Comparison of ENCODE assay signal across 20 cellular contexts in the genomic region with DNA sequence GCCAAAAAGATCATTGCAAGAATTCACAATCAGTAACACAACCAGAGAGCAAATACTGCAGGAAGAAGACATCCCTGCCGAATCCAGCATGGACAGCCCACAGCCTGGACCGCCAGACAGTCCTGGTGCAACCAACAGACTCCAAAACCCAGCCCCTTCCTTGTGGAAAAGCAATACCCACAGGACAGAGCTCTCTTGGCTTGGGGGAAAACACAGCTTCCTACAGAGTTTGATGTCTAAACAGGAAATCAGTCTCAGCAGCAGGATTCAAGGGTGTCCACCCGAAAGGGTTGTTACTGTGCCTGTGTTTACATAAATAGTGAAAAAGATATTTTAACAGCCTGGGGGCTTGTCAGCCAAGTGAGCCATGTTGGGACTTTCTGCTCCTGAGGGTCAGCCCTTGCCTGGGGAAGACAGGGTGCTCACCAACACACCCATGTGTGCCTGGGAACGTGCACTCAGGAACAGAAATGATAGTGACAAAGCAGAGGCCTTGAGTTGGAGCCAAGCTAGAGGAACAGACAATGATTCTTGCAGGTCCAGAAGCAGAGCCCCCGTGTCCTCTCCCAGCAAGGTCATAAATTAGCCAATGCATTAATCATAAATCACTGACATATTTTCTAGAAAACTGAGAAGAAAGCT.
DNase-seq lines count a peak whose midpoint lies in the region; ATAC-seq and TF ChIP-seq lines count a peak whose summit lies in the region.
"Had no signal": no experiment of that assay in that cellular context is flagged by ENCODE, and none has a peak within 500 bp of the region (broad histone marks: within the 10 kb centered on the region; RNA-seq: fewer than 3 reads in every experiment).

No MANE protein-coding gene starts in this region.

- no peak overlapping the region for H3K4me2 ChIP-seq in hepatocyte
- H3K4me2 ChIP-seq: GM23338 had no signal

- H3K27ac ChIP-seq in heart right ventricle (peak overlapping the region in 3 of 10 donors; percentile 35 to 45 (median 44)), right atrium auricular region (no peak overlapping the region), brain microvascular endothelial cell (peak overlapping the region; percentile 18), hepatocyte (peak overlapping the region; percentile 7), vagina (peak overlapping the region; percentile 24)
- H3K27ac ChIP-seq: body of pancreas, dorsolateral prefrontal cortex, spleen, thyroid gland had no signal

- peaks cover 0 to 35% (median 14%) of the 10 kb centered on the region in 9 donors for H3K4me1 ChIP-seq in heart right ventricle
- peaks cover 0 to 6% of the 10 kb centered on the region in 2 donors for H3K4me1 ChIP-seq in right atrium auricular region
- peaks cover 7% of the 10 kb centered on the region for H3K4me1 ChIP-seq in hepatocyte (ENCODE audit: insufficient read depth)
- H3K4me1 ChIP-seq in vagina: peaks cover 16% of the 10 kb centered on the region
- H3K4me1 ChIP-seq: body of pancreas, spleen, thyroid gland had no signal

- H3K9me3 ChIP-seq in heart right ventricle: peaks cover 0 to 13% (median 0%) of the 10 kb centered on the region in 11 donors
- H3K9me3 ChIP-seq in right atrium auricular region: no peaks in the 10 kb centered on the region
- no peaks in the 10 kb centered on the region for H3K9me3 ChIP-seq in hepatocyte (ENCODE audit: low read depth)
- no peaks in the 10 kb centered on the region for H3K9me3 ChIP-seq in vagina
- H3K9me3 ChIP-seq: body of pancreas, thyroid gland had no signal

- H3K36me3 ChIP-seq in heart right ventricle (peaks cover 0 to 17% (median 0%) of the 10 kb centered on the region in 9 donors), right atrium auricular region (no peaks in the 10 kb centered on the region), brain microvascular endothelial cell (replicated peaks) (no peaks in the 10 kb centered on the region), hepatocyte (replicated peaks; ENCODE audit: insufficient read depth, low read depth) (no peaks in the 10 kb centered on the region), vagina (no peaks in the 10 kb centered on the region)
- H3K36me3 ChIP-seq: BLaER1 treated with 17β-estradiol and CSF1 and Interleukin-3, amounts not matched to agents 10 nM and 100 nM; spleen; thyroid gland had no signal

- in situ Hi-C loops in brain microvascular endothelial cell (cut with HindIII; ENCODE audit: low pct_ligation_motif_present, low sequenced_read_pairs): no loop called here

- no peaks in the 10 kb centered on the region for H4K20me1 ChIP-seq in hepatocyte (ENCODE audit: insufficient read depth, poor library complexity, severe bottlenecking)
- H4K20me1 ChIP-seq: BLaER1 treated with 17β-estradiol and CSF1 and Interleukin-3, amounts not matched to agents 10 nM and 100 nM had no signal

- DNase-seq in heart right ventricle (peak in 1 of 2 donors; percentile 14), right atrium auricular region (ENCODE audit: low spot score) (no peak), brain microvascular endothelial cell (no peak), hepatocyte (ENCODE audit: low spot score) (no peak), vagina (ENCODE audit: extremely low spot score in 2 of 2) (no peak), NCI-H146 treated with DMSO at 0.1 percent for 48 hours (lab: John Stamatoyannopoulos, UW; ENCODE audit: unreplicated experiment) (no peak)
- DNase-seq in stimulated activated CD4-positive, alpha-beta T cell treated with anti-CD3 and anti-CD28 coated beads, Interleukin-4, amount 100 ng/mL, for 4 hours: no peak
- DNase-seq: activated CD4-positive, alpha-beta T cell treated with anti-CD3 and anti-CD28 coated beads for 48 hours; activated naive CD4-positive, alpha-beta T cell treated with anti-CD3 and anti-CD28 coated beads, Interleukin-2, amount 50 U/mL, for 16 hours; body of pancreas; dorsolateral prefrontal cortex; MV-4-11; NCI-H2081; NCI-H524; posterior cingulate gyrus; spleen; thyroid gland had no signal

- H3K79me2 ChIP-seq in hepatocyte: no peaks in the 10 kb centered on the region

- TF ChIP-seq CTCF in heart right ventricle (IDR thresholded peaks at IDR 0.05) (no peak), right atrium auricular region (IDR thresholded peaks at IDR 0.05) (no peak), brain microvascular endothelial cell (IDR thresholded peaks at IDR 0.05; ENCODE audit: low read depth, low read length, missing control alignments) (no peak), hepatocyte (IDR thresholded peaks at IDR 0.05; ENCODE audit: poor library complexity) (no peak), vagina (IDR thresholded peaks at IDR 0.05) (no peak)

- no peak overlapping the region for H2AFZ ChIP-seq in hepatocyte
- H2AFZ ChIP-seq: GM23338 had no signal

- H3K4me3 ChIP-seq in heart right ventricle: no peak overlapping the region
- no peak overlapping the region for H3K4me3 ChIP-seq in right atrium auricular region
- H3K4me3 ChIP-seq in brain microvascular endothelial cell (ENCODE audit: low read depth, low read length): no peak overlapping the region
- H3K4me3 ChIP-seq in hepatocyte: no peak overlapping the region
- no peak overlapping the region for H3K4me3 ChIP-seq in vagina
- H3K4me3 ChIP-seq: BLaER1 treated with 17β-estradiol and CSF1 and Interleukin-3, amounts not matched to agents 10 nM and 100 nM; body of pancreas; dorsolateral prefrontal cortex; GM23338; spleen; thyroid gland had no signal

- WGBS in heart right ventricle, 2 donors: 40 to 43% methylated on average over 5 of the region's 5 CpGs
- 57% methylated on average over 5 of the region's 5 CpGs for WGBS in hepatocyte (ENCODE audit: low lambda C conversion rate, missing lambda C conversion rate)

- no peaks in the 10 kb centered on the region for H3K9me2 ChIP-seq in hepatocyte (replicated peaks; ENCODE audit: insufficient read depth)

- intact Hi-C loops in heart right ventricle (cut with DNase I) (loop anchor here in 1 of 10 donors (10.0 kb wide), 1 partner anchor 105 kb away; a partner anchor contains a TSS), vagina (cut with DNase I) (no loop called here)

- TF ChIP-seq POLR2A in vagina (IDR thresholded peaks at IDR 0.05): no peak

- no peaks in the 10 kb centered on the region for H3K27me3 ChIP-seq in heart right ventricle
- H3K27me3 ChIP-seq in right atrium auricular region: no peaks in the 10 kb centered on the region
- no peaks in the 10 kb centered on the region for H3K27me3 ChIP-seq in brain microvascular endothelial cell (replicated peaks)
- H3K27me3 ChIP-seq in hepatocyte: no peaks in the 10 kb centered on the region
- H3K27me3 ChIP-seq in vagina: no peaks in the 10 kb centered on the region
- H3K27me3 ChIP-seq: BLaER1 treated with 17β-estradiol and CSF1 and Interleukin-3, amounts not matched to agents 10 nM and 100 nM; body of pancreas; dorsolateral prefrontal cortex; spleen; thyroid gland had no signal

- ATAC-seq in heart right ventricle: peak in 6 of 8 donors; percentile 36 to 78 (median 53)
- no peak for ATAC-seq in GM19452 (IDR thresholded peaks at IDR 0.05; ENCODE audit: unreplicated experiment)
- ATAC-seq: body of pancreas, GM23338 had no signal

Comparison
In these comparisons a context has a peak if more than half of its experiments do, and no peak if none do; other contexts are left out.
1. H3K27ac ChIP-seq: peak in brain microvascular endothelial cell (single experiment), hepatocyte (single experiment) and vagina (single experiment); none in right atrium auricular region (0 of 2).